ENCODE assay signal across 10 cellular contexts in genomic region chr20:24955045-24955444, GRCh38. TPM values are rescaled to one million over a fixed set of nuclear protein-coding genes. Genes with fewer than 3 reads are reported as not detected.
A peak's percentile ranks its signal among the peaks of the same experiment; 100 is the strongest.
DNase-seq lines count a peak whose midpoint lies in the region; ATAC-seq and TF ChIP-seq lines count a peak whose summit lies in the region.
"Had no signal": no experiment of that assay in that cellular context is flagged by ENCODE, and none has a peak within 500 bp of the region (broad histone marks: within the 10 kb centered on the region; RNA-seq: fewer than 3 reads in every experiment).

No MANE protein-coding gene starts in this region.

- H3K79me2 ChIP-seq in OCI-LY7 (ENCODE audit: insufficient read depth, low read depth, low read length), result no peaks in the 10 kb centered on the region

- TF ChIP-seq CTCF in OCI-LY7 (conservative IDR thresholded peaks at IDR 0.05; ENCODE audit: low read length), result no peak
- TF ChIP-seq CTCF in stomach (IDR thresholded peaks at IDR 0.05), result no peak

- ATAC-seq in activated T-cell treated with anti-CD3 and anti-CD28 coated beads, Interleukin-2, amount 50 U/mL, for 4 hours, result peak; percentile 39 to 41
- peak; percentile 79 for ATAC-seq in HG02885 (IDR thresholded peaks at IDR 0.05; ENCODE audit: poor library complexity, unreplicated experiment)

- H3K9me3 ChIP-seq in OCI-LY7 (ENCODE audit: low read length) (no peaks in the 10 kb centered on the region), stomach (no peaks in the 10 kb centered on the region)

- TF ChIP-seq EP300 in stomach (IDR thresholded peaks at IDR 0.05), result no peak

- 0 out of 2 replicates have a peak overlapping the region, but pooled peaks have one; percentile 22 for H3K4me2 ChIP-seq in OCI-LY7 (ENCODE audit: low read length)

- H3K9me2 ChIP-seq in OCI-LY7 (ENCODE audit: insufficient read depth, low read length), result no peaks in the 10 kb centered on the region

- H3K9me3 Mint-ChIP-seq in activated T-cell treated with anti-CD3 and anti-CD28 coated beads, Interleukin-2, amount 50 U/mL, for 4 hours, result no peaks in the 10 kb centered on the region

- H4K20me1 ChIP-seq in OCI-LY7 (ENCODE audit: insufficient read depth, low read length), result no peaks in the 10 kb centered on the region

- peaks cover 47% of the 10 kb centered on the region for H3K4me1 Mint-ChIP-seq in activated T-cell treated with anti-CD3 and anti-CD28 coated beads, Interleukin-2, amount 50 U/mL, for 4 hours (ENCODE audit: low read depth)

- H3K27me3 Mint-ChIP-seq in activated T-cell treated with anti-CD3 and anti-CD28 coated beads, Interleukin-2, amount 50 U/mL, for 4 hours (ENCODE audit: low read depth), result no peaks in the 10 kb centered on the region

- POLR2A ChIA-PET in OCI-LY7 (lab: Charles Lee), result interaction anchor here (0.6 to 1.4 kb wide), 4 partner anchors 10 to 232 kb away, joined by 3 to 4 read pairs (median 3); no protein-coding TSS in a partner anchor

- TF ChIP-seq POLR2A in stomach (IDR thresholded peaks at IDR 0.05), result no peak

- H3K36me3 ChIP-seq in OCI-LY7 (ENCODE audit: insufficient read depth, low read length) (no peaks in the 10 kb centered on the region; the same call in 1 of the 2 replicates), stomach (peaks cover 14 to 50% (median 45%) of the 10 kb centered on the region in 4 donors)

- peaks cover 9% of the 10 kb centered on the region for H3K36me3 Mint-ChIP-seq in activated T-cell treated with anti-CD3 and anti-CD28 coated beads, Interleukin-2, amount 50 U/mL, for 4 hours (ENCODE audit: insufficient read depth)

- no peak overlapping the region for H2AFZ ChIP-seq in OCI-LY7 (ENCODE audit: low read length)

- CTCF ChIA-PET in OCI-LY7 (lab: Charles Lee; ENCODE audit: unreplicated experiment), result no interaction called here

- H3K27me3 ChIP-seq in stomach, result peaks cover 0 to 7% (median 0%) of the 10 kb centered on the region in 3 donors

- no TSS peak for BruUV-seq in OCI-LY7 (replicated peaks; lab: Mats Ljungman, UMichigan)

- DNase-seq in activated T-cell treated with anti-CD3 and anti-CD28 coated beads, Interleukin-2, amount 50 U/mL, for 4 hours, result no peak
- no peak for DNase-seq in activated T-cell treated with anti-CD3 and anti-CD28 coated beads for 4 hours
- DNase-seq in OCI-LY7 (ENCODE audit: low spot score), result peak; percentile 69
- DNase-seq in stomach, result peak; percentile 20
- no peak for DNase-seq in retina
- no peak for DNase-seq in hepatic stellate cell (ENCODE audit: low spot score)
- DNase-seq in D341Med (ENCODE audit: low spot score), result no peak
- DNase-seq: kidney had no signal

- H3K27ac ChIP-seq in OCI-LY7 (ENCODE audit: low read depth, low read length, poor library complexity, severe bottlenecking), result no peak overlapping the region
- H3K27ac ChIP-seq in stomach, result no peak overlapping the region

- no peak overlapping the region for H3K4me3 ChIP-seq in OCI-LY7 (ENCODE audit: low read depth, low read length, poor library complexity, severe bottlenecking)
- no peak overlapping the region for H3K4me3 ChIP-seq in stomach

- H3K4me1 ChIP-seq in OCI-LY7 (ENCODE audit: insufficient read depth, low read length, poor library complexity, severe bottlenecking), result peaks cover 9% of the 10 kb centered on the region
- peaks cover 0 to 11% (median 0%) of the 10 kb centered on the region in 4 donors for H3K4me1 ChIP-seq in stomach

- 50 to 75% (median 71%) methylated on average over 3 of the region's 3 CpGs for WGBS in stomach, 5 donors

- H3K4me3 Mint-ChIP-seq in activated T-cell treated with anti-CD3 and anti-CD28 coated beads, Interleukin-2, amount 50 U/mL, for 4 hours, result no peak overlapping the region

- intact Hi-C loops in OCI-LY7 (cut with micrococcal nuclease; ENCODE audit: unreplicated experiment) (no loop called here), stomach (cut with DNase I; ENCODE audit: low total_unique reads) (no loop called here)

RNA-seq across cellular contexts. Expression of gene CST7, which starts 6.0 kb away (rescaled TPM):
- total RNA-seq in activated T-cell treated with anti-CD3 and anti-CD28 coated beads, Interleukin-2, amount 50 U/mL, for 4 hours, result 10 to 100 TPM; 21.3 to 49.7 (median 46.9) TPM
- not detected in 2 replicates for total RNA-seq in OCI-LY7 (2014; rRNA removed; shearing (Covaris generic))
- total RNA-seq in OCI-LY7 (2022) (not detected in 2 replicates), stomach (1 to 10 TPM in 3 of 5 donors, under 1 TPM in 1, not detected in 1; 0.87 to 4.5 (median 2.0) TPM)
- polyA plus RNA-seq in stomach, result 1 to 10 TPM; 2.5 to 8.3 (median 4.9) TPM
- total RNA-seq: NCI-H460 had no signal

RNA-seq across cellular contexts. Expression of gene APMAP, which starts 37.5 kb away (rescaled TPM):
- 10 to 100 TPM; 58.8 to 61.9 (median 61.4) TPM for total RNA-seq in activated T-cell treated with anti-CD3 and anti-CD28 coated beads, Interleukin-2, amount 50 U/mL, for 4 hours
- 27.7 and 29.0 TPM in 2 replicates for total RNA-seq in OCI-LY7 (2014; rRNA removed; shearing (Covaris generic))
- total RNA-seq in OCI-LY7 (2022), result 24.3 and 28.0 TPM in 2 replicates
- 10 to 100 TPM; 12.3 to 55.6 (median 39.3) TPM for total RNA-seq in stomach
- 10 to 100 TPM; 14.4 to 29.5 (median 24.8) TPM for polyA plus RNA-seq in stomach

Comparison
In these comparisons a context has a peak if more than half of its experiments do, and no peak if none do; other contexts are left out.
1. DNase-seq: peak in OCI-LY7 (single experiment) and stomach (single experiment); none in activated T-cell treated with anti-CD3 and anti-CD28 coated beads, Interleukin-2, amount 50 U/mL, for 4 hours (single experiment), activated T-cell treated with anti-CD3 and anti-CD28 coated beads for 4 hours (single experiment), retina (single experiment), hepatic stellate cell (single experiment) and D341Med (single experiment).
2. RNA of gene CST7, which starts 6.0 kb away (total RNA-seq): 21.3 to 49.7 TPM in activated T-cell treated with anti-CD3 and anti-CD28 coated beads, Interleukin-2, amount 50 U/mL, for 4 hours; 0.87 to 4.5 TPM in stomach and not detected in OCI-LY7; every median in the first group is over 4 times any median in the second.